Comparison of ENCODE assay signal across 10 cellular contexts in genomic region chr11:12122083-12122482, GRCh38. TPM values are rescaled to one million over a fixed set of nuclear protein-coding genes. Genes with fewer than 3 reads are reported as not detected.
A peak's percentile ranks its signal among the peaks of the same experiment; 100 is the strongest.
DNase-seq lines count a peak whose midpoint lies in the region; ATAC-seq, FAIRE-seq and TF ChIP-seq lines count a peak whose summit lies in the region.
"Had no signal": no experiment of that assay in that cellular context is flagged by ENCODE, and none has a peak within 500 bp of the region (broad histone marks: within the 10 kb centered on the region; RNA-seq: fewer than 3 reads in every experiment).

No MANE protein-coding gene starts in this region.

- TF ChIP-seq POLR2A in endothelial cell of umbilical vein (IDR thresholded peaks at IDR 0.05; ENCODE audit: low read depth, low read length) (no peak), sigmoid colon (IDR thresholded peaks at IDR 0.05) (no peak)

- H2AFZ ChIP-seq in endothelial cell of umbilical vein (ENCODE audit: low read depth, low read length), result no peak overlapping the region

- BruUV-seq in endothelial cell of umbilical vein (replicated peaks; lab: Mats Ljungman, UMichigan), result no TSS peak

- H3K79me2 ChIP-seq in endothelial cell of umbilical vein (ENCODE audit: control insufficient read depth, insufficient read depth, low read length), result peaks cover 85% of the 10 kb centered on the region

- peak; percentile 43 to 56 for TF ChIP-seq CTCF in endothelial cell of umbilical vein (IDR thresholded peaks at IDR 0.05; ENCODE audit: extremely low read depth in 1 of 2, insufficient read depth in 1 of 2, low read depth in 1 of 2, low read length in 2 of 2)
- peak in 3 of 4 experiments; percentile 18 to 44 (median 29) for TF ChIP-seq CTCF in sigmoid colon (IDR thresholded peaks at IDR 0.05)

- dilution Hi-C loops in endothelial cell of umbilical vein (cut with MboI; ENCODE audit: extremely low pct_ligation_motif_present, low sequenced_read_pairs), result no loop called here

- intact Hi-C loops in endothelial cell of umbilical vein (cut with micrococcal nuclease), result loop anchor here (1.0 kb wide), 1 partner anchor 159 kb away; no protein-coding TSS in a partner anchor
- intact Hi-C loops in sigmoid colon (cut with DNase I), result no loop called here

- POLR2A ChIA-PET in endothelial cell of umbilical vein (lab: Charles Lee), result interaction anchor here (1.5 kb wide), 1 partner anchor 35 kb away, joined by 3 read pairs; no protein-coding TSS in a partner anchor

- H3K27me3 ChIP-seq in endothelial cell of umbilical vein (ENCODE audit: control insufficient read depth in 2 of 2, insufficient read depth in 2 of 2, low read length in 2 of 2) (no peaks in the 10 kb centered on the region), sigmoid colon (no peaks in the 10 kb centered on the region)

- no peaks in the 10 kb centered on the region for H3K9me3 ChIP-seq in endothelial cell of umbilical vein (replicated peaks; ENCODE audit: control insufficient read depth, insufficient read depth, low read length)
- no peaks in the 10 kb centered on the region for H3K9me3 ChIP-seq in sigmoid colon

- H3K4me2 ChIP-seq in endothelial cell of umbilical vein (ENCODE audit: insufficient read depth, low read length), result no peak overlapping the region

- no peak for TF ChIP-seq EP300 in sigmoid colon (IDR thresholded peaks at IDR 0.05)

- peaks cover 0 to 2% of the 10 kb centered on the region in 2 experiments for H3K36me3 ChIP-seq in endothelial cell of umbilical vein (ENCODE audit: control insufficient read depth in 2 of 2, extremely low read depth in 1 of 2, insufficient read depth in 2 of 2, low read length in 2 of 2)
- peaks cover 0 to 1% (median 0%) of the 10 kb centered on the region in 4 donors for H3K36me3 ChIP-seq in sigmoid colon

- CTCF ChIA-PET in endothelial cell of umbilical vein (lab: Charles Lee), result interaction anchor here (1.1 to 5.5 kb wide), 5 partner anchors 10 to 115 kb away, joined by 3 to 33 read pairs (median 4); no protein-coding TSS in a partner anchor

- no peaks in the 10 kb centered on the region for H3K9me1 ChIP-seq in endothelial cell of umbilical vein (replicated peaks; ENCODE audit: control insufficient read depth, extremely low read depth, insufficient read depth, low read length)

- FAIRE-seq in endothelial cell of umbilical vein (lab: Jason Lieb, UNC), result no peak
- FAIRE-seq in HTR-8/SVneo (lab: Jason Lieb, UNC), result no peak

- no peak overlapping the region for H3K9ac ChIP-seq in endothelial cell of umbilical vein (replicated peaks; ENCODE audit: extremely low read depth, insufficient read depth, low read length)

- WGBS in sigmoid colon, 2 donors, result 85 to 89% methylated on average over 6 of the region's 6 CpGs

- peaks cover 38% of the 10 kb centered on the region for H3K4me1 ChIP-seq in endothelial cell of umbilical vein (ENCODE audit: control insufficient read depth, extremely low read depth, insufficient read depth, low read length)
- H3K4me1 ChIP-seq in sigmoid colon, result peaks cover 0 to 99% (median 86%) of the 10 kb centered on the region in 4 donors

- no peak for ATAC-seq in HG03354 (IDR thresholded peaks at IDR 0.05; ENCODE audit: poor library complexity, severe bottlenecking, unreplicated experiment)
- no peak for ATAC-seq in GM21825 (IDR thresholded peaks at IDR 0.05; ENCODE audit: unreplicated experiment)

- no peaks in the 10 kb centered on the region for H4K20me1 ChIP-seq in endothelial cell of umbilical vein (replicated peaks; ENCODE audit: control insufficient read depth, extremely low read depth, insufficient read depth, low read length)

- DNase-seq in NCI-H510A treated with DMSO at 0.1 percent for 48 hours (lab: John Stamatoyannopoulos, UW), result peak; percentile 7
- no peak for DNase-seq in NCI-H510A (lab: John Stamatoyannopoulos, UW)
- peak; percentile 37 for DNase-seq in NCI-H1694 (lab: John Stamatoyannopoulos, UW)
- DNase-seq in endothelial cell of umbilical vein (ENCODE audit: low read depth, low spot score), result no peak
- no peak for DNase-seq in sigmoid colon
- DNase-seq in HTR-8/SVneo (ENCODE audit: insufficient read length, low spot score), result no peak
- DNase-seq: CD8-positive, alpha-beta memory T cell; NCI-H774 had no signal

- H3K4me3 ChIP-seq in endothelial cell of umbilical vein (replicated peaks in 1 of 3; ENCODE audit: insufficient read depth in 1 of 3, low read depth in 1 of 3, low read length in 3 of 3) (no peak overlapping the region), sigmoid colon (no peak overlapping the region)

- H3K27ac ChIP-seq in endothelial cell of umbilical vein (ENCODE audit: insufficient read depth, low read depth, low read length), result no peak overlapping the region
- H3K27ac ChIP-seq in sigmoid colon, result peak overlapping the region in 3 of 4 donors; percentile 92 to 98 (median 95)

TF ChIP-seq in endothelial cell of umbilical vein, 7 proteins besides CTCF, POLR2A, EP300 and RAD21:
- no peak for TF ChIP-seq FOS (IDR thresholded peaks at IDR 0.05; ENCODE audit: borderline replicate concordance, insufficient read depth, low read length)
- TF ChIP-seq, protein P1, sequence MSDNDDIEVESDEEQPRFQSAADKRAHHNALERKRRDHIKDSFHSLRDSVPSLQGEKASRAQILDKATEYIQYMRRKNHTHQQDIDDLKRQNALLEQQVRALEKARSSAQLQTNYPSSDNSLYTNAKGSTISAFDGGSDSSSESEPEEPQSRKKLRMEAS (IDR thresholded peaks at IDR 0.05; ENCODE audit: insufficient read depth, insufficient read length), result no peak
- TF ChIP-seq JUN (IDR thresholded peaks at IDR 0.05; ENCODE audit: borderline replicate concordance, insufficient read depth, insufficient read length, low read depth), result no peak
- TF ChIP-seq EZH2 (IDR thresholded peaks at IDR 0.05; ENCODE audit: borderline replicate concordance, low read depth, low read length, severe bottlenecking), result no peak
- no peak for TF ChIP-seq GATA2 (IDR thresholded peaks at IDR 0.05; ENCODE audit: insufficient read depth, insufficient read length, low read depth, low read length)
- no peak for TF ChIP-seq MYC (IDR thresholded peaks at IDR 0.05; ENCODE audit: low read depth, low read length)
- no peak for TF ChIP-seq POLR2AphosphoS5 (IDR thresholded peaks at IDR 0.05; ENCODE audit: insufficient read depth, low read depth, low read length)

RNA-seq across cellular contexts. Expression of gene MICAL2, which starts 11.7 kb away (rescaled TPM):
- total RNA-seq in endothelial cell of umbilical vein (200 and 222 TPM in 2 replicates), sigmoid colon (100 to 1,000 TPM; 115 to 145 (median 130) TPM)
- polyA plus RNA-seq in endothelial cell of umbilical vein (64.7 and 67.6 TPM in 2 replicates), sigmoid colon (10 to 100 TPM; 36.6 to 92.2 (median 91.1) TPM)
- polyA plus RNA-seq in endothelial cell of umbilical vein (2011; cell fraction: cytosol; rRNA removed), result 74.6 and 84.6 TPM in 2 replicates
- polyA plus RNA-seq in endothelial cell of umbilical vein (2011; cell fraction: nucleus; rRNA removed), result 108 and 127 TPM in 2 replicates
- polyA plus RNA-seq in endothelial cell of umbilical vein (2012), result 116 and 178 TPM in 2 replicates
- polyA minus RNA-seq in endothelial cell of umbilical vein, result 248 and 293 TPM in 2 replicates
- polyA minus RNA-seq in endothelial cell of umbilical vein (2011; cell fraction: cytosol; rRNA and poly(A)+ RNA removed), result 2.5 TPM
- 222 and 257 TPM in 2 replicates for polyA minus RNA-seq in endothelial cell of umbilical vein (2011; cell fraction: nucleus; rRNA and poly(A)+ RNA removed)

Comparison
In these comparisons a context has a peak if more than half of its experiments do, and no peak if none do; other contexts are left out.
1. DNase-seq: peak in NCI-H510A treated with DMSO at 0.1 percent for 48 hours (single experiment) and NCI-H1694 (single experiment); none in NCI-H510A (single experiment), endothelial cell of umbilical vein (single experiment), sigmoid colon (single experiment) and HTR-8/SVneo (single experiment).